21 cellular contexts compared by ENCODE assay signal in genomic region chr5:151121652-151122051, GRCh38. TPM values are rescaled to one million over a fixed set of nuclear protein-coding genes. Genes with fewer than 3 reads are reported as not detected.
DNase-seq lines count a peak whose midpoint lies in the region; ATAC-seq and TF ChIP-seq lines count a peak whose summit lies in the region.
"Had no signal": no experiment of that assay in that cellular context is flagged by ENCODE, and none has a peak within 500 bp of the region (broad histone marks: within the 10 kb centered on the region; RNA-seq: fewer than 3 reads in every experiment).

No MANE protein-coding gene starts in this region.

- WGBS in heart right ventricle, 2 donors: 72 to 91% methylated on average over 5 of the region's 5 CpGs

- peaks cover 45% of the 10 kb centered on the region for H3K36me3 Mint-ChIP-seq in activated naive CD8-positive, alpha-beta T cell treated with anti-CD3 and anti-CD28 coated beads for 36 hours
- H3K36me3 Mint-ChIP-seq in naive thymus-derived CD4-positive, alpha-beta T cell: peaks cover 16 to 62% (median 40%) of the 10 kb centered on the region in 5 donors

- H3K4me1 ChIP-seq in heart right ventricle (peaks cover 9 to 33% (median 16%) of the 10 kb centered on the region in 9 donors), subcutaneous abdominal adipose tissue (ENCODE audit: control insufficient read depth in 5 of 5, insufficient read depth in 5 of 5, low read length in 5 of 5) (peaks cover 0 to 11% (median 4%) of the 10 kb centered on the region in 5 donors)
- peaks cover 0 to 20% of the 10 kb centered on the region in 2 donors for H3K4me1 ChIP-seq in naive thymus-derived CD4-positive, alpha-beta T cell (ENCODE audit: control insufficient read depth in 2 of 2, insufficient read depth in 2 of 2, low read length in 2 of 2)

- H3K27ac Mint-ChIP-seq in activated naive CD8-positive, alpha-beta T cell treated with anti-CD3 and anti-CD28 coated beads for 36 hours: peak overlapping the region; percentile 62
- peak overlapping the region; percentile 9 to 90 (median 79) for H3K27ac Mint-ChIP-seq in naive thymus-derived CD4-positive, alpha-beta T cell
- H3K27ac Mint-ChIP-seq: GM23338 had no signal

- H3K36me3 ChIP-seq in heart right ventricle: peaks cover 0 to 100% (median 62%) of the 10 kb centered on the region in 9 donors
- peaks cover 52 to 93% (median 81%) of the 10 kb centered on the region in 3 experiments for H3K36me3 ChIP-seq in naive thymus-derived CD4-positive, alpha-beta T cell (ENCODE audit: control insufficient read depth in 2 of 3, insufficient read depth in 3 of 3, low read length in 3 of 3)
- H3K36me3 ChIP-seq in subcutaneous abdominal adipose tissue (ENCODE audit: control insufficient read depth in 5 of 5, insufficient read depth in 5 of 5, low read length in 5 of 5): peaks cover 20 to 100% (median 87%) of the 10 kb centered on the region in 5 donors

- CTCF ChIA-PET in naive thymus-derived CD4-positive, alpha-beta T cell (lab: Charles Lee): interaction anchor here (0.6 to 13.8 kb wide), 4 partner anchors 45 to 551 kb away, joined by 3 to 403 read pairs (median 4); no protein-coding TSS in a partner anchor

- intact Hi-C loops in left cardiac atrium (cut with DNase I): no loop called here
- intact Hi-C loops in heart right ventricle (cut with DNase I): no loop called here
- intact Hi-C loops in naive thymus-derived CD4-positive, alpha-beta T cell (cut with micrococcal nuclease): no loop called here

- H3K27me3 ChIP-seq in heart right ventricle (no peaks in the 10 kb centered on the region), subcutaneous abdominal adipose tissue (ENCODE audit: control insufficient read depth in 5 of 5, insufficient read depth in 4 of 5, low read length in 5 of 5) (no peaks in the 10 kb centered on the region)
- no peaks in the 10 kb centered on the region for H3K27me3 ChIP-seq in naive thymus-derived CD4-positive, alpha-beta T cell (ENCODE audit: control insufficient read depth in 2 of 2, insufficient read depth in 2 of 2, low read length in 2 of 2)
- H3K27me3 ChIP-seq: right atrium auricular region had no signal

- TF ChIP-seq CTCF in heart right ventricle (IDR thresholded peaks at IDR 0.05): no peak

- DNase-seq in left cardiac atrium: peak; percentile 10
- DNase-seq in heart right ventricle: no peak
- no peak for DNase-seq in activated naive CD8-positive, alpha-beta T cell treated with anti-CD3 and anti-CD28 coated beads for 36 hours
- no peak for DNase-seq in naive thymus-derived CD4-positive, alpha-beta T cell
- no peak for DNase-seq in HCEC 1CT
- DNase-seq in stimulated activated CD4-positive, alpha-beta T cell treated with anti-CD3 and anti-CD28 coated beads, Interleukin-4, amount 100 ng/mL, for 1 hour: no peak
- no peak for DNase-seq in kidney tubule cell (ENCODE audit: low spot score)
- DNase-seq: activated CD4-positive, alpha-beta T cell treated with anti-CD3 and anti-CD28 coated beads, Interleukin-2, amount 50 U/mL, for 1 hour; cerebellar nuclear complex; DMS 273 treated with DMSO at 0.1 percent for 48 hours; foreskin fibroblast; islet precursor cell; MM.1S; NCI-H1436; NCI-H2171 treated with DMSO at 0.1 percent for 48 hours; NCI-H526 treated with DMSO at 0.1 percent for 48 hours; T-helper 2 cell had no signal

- H3K4me3 ChIP-seq in heart right ventricle: no peak overlapping the region
- H3K4me3 ChIP-seq in naive thymus-derived CD4-positive, alpha-beta T cell (ENCODE audit: low read length): no peak overlapping the region
- no peak overlapping the region for H3K4me3 ChIP-seq in subcutaneous abdominal adipose tissue (ENCODE audit: low read depth in 1 of 5, low read length in 5 of 5)
- H3K4me3 ChIP-seq: GM23338, right atrium auricular region had no signal

- no peaks in the 10 kb centered on the region for H3K27me3 Mint-ChIP-seq in activated naive CD8-positive, alpha-beta T cell treated with anti-CD3 and anti-CD28 coated beads for 36 hours
- H3K27me3 Mint-ChIP-seq in naive thymus-derived CD4-positive, alpha-beta T cell: no peaks in the 10 kb centered on the region

- no peak overlapping the region for H3K9ac ChIP-seq in subcutaneous abdominal adipose tissue (ENCODE audit: low read length in 5 of 5)

- POLR2A ChIA-PET in naive thymus-derived CD4-positive, alpha-beta T cell (lab: Charles Lee): interaction anchor here (1.1 to 31.2 kb wide), 3 partner anchors 34 to 119 kb away, joined by 3 to 760 read pairs (median 3); partner anchors contain the start of gene ANXA6

- no peak overlapping the region for H3K4me3 Mint-ChIP-seq in activated naive CD8-positive, alpha-beta T cell treated with anti-CD3 and anti-CD28 coated beads for 36 hours
- no peak overlapping the region for H3K4me3 Mint-ChIP-seq in naive thymus-derived CD4-positive, alpha-beta T cell
- H3K4me3 Mint-ChIP-seq: CD14-positive monocyte, GM23338 had no signal

- H3K27ac ChIP-seq in heart right ventricle (no peak overlapping the region), subcutaneous abdominal adipose tissue (ENCODE audit: low read depth, low read length) (peak overlapping the region; percentile 44)
- peak overlapping the region; percentile 26 for H3K27ac ChIP-seq in naive thymus-derived CD4-positive, alpha-beta T cell (ENCODE audit: low read depth, low read length)
- H3K27ac ChIP-seq: right atrium auricular region had no signal

- ATAC-seq in left cardiac atrium: no peak
- ATAC-seq in heart right ventricle: no peak
- no peak for ATAC-seq in naive thymus-derived CD4-positive, alpha-beta T cell
- ATAC-seq: GM23338 had no signal

- H3K9me3 Mint-ChIP-seq in activated naive CD8-positive, alpha-beta T cell treated with anti-CD3 and anti-CD28 coated beads for 36 hours: no peaks in the 10 kb centered on the region
- H3K9me3 Mint-ChIP-seq in naive thymus-derived CD4-positive, alpha-beta T cell: peaks cover 0 to 1% (median 0%) of the 10 kb centered on the region in 11 donors
- H3K9me3 Mint-ChIP-seq: CD14-positive monocyte, GM23338 had no signal

- no peaks in the 10 kb centered on the region for H3K9me3 ChIP-seq in heart right ventricle
- H3K9me3 ChIP-seq in naive thymus-derived CD4-positive, alpha-beta T cell (ENCODE audit: control insufficient read depth in 2 of 3, low read length in 3 of 3): no peaks in the 10 kb centered on the region
- no peaks in the 10 kb centered on the region for H3K9me3 ChIP-seq in subcutaneous abdominal adipose tissue (ENCODE audit: control insufficient read depth in 5 of 5, low read length in 5 of 5)
- H3K9me3 ChIP-seq: right atrium auricular region had no signal

- H3K4me1 Mint-ChIP-seq in activated naive CD8-positive, alpha-beta T cell treated with anti-CD3 and anti-CD28 coated beads for 36 hours: peaks cover 40% of the 10 kb centered on the region
- H3K4me1 Mint-ChIP-seq in naive thymus-derived CD4-positive, alpha-beta T cell: peaks cover 20 to 36% (median 28%) of the 10 kb centered on the region in 7 donors

RNA-seq across cellular contexts. Expression of gene ANXA6, which starts 35.9 kb away (rescaled TPM):
- total RNA-seq in left cardiac atrium (100 to 1,000 TPM; 218 to 220 TPM), heart right ventricle (100 to 1,000 TPM; 182 to 275 (median 219) TPM)
- 100 to 1,000 TPM; 137 to 162 TPM for polyA plus RNA-seq in heart right ventricle
- total RNA-seq in activated naive CD8-positive, alpha-beta T cell treated with anti-CD3 and anti-CD28 coated beads for 36 hours: 100 to 1,000 TPM; 407 to 417 TPM
- total RNA-seq in naive thymus-derived CD4-positive, alpha-beta T cell: 100 to 1,000 TPM; 212 to 512 (median 272) TPM
- 100 to 1,000 TPM; 272 to 295 TPM for polyA plus RNA-seq in naive thymus-derived CD4-positive, alpha-beta T cell

RNA-seq across cellular contexts. Expression of gene TNIP1, which starts 40.8 kb away (rescaled TPM):
- total RNA-seq in left cardiac atrium (100 to 1,000 TPM in 1 of 2 donors, 10 to 100 TPM in 1; 80.4 to 101 TPM), heart right ventricle (100 to 1,000 TPM; 113 to 130 (median 125) TPM)
- polyA plus RNA-seq in heart right ventricle: 10 to 100 TPM; 63.8 to 78.1 TPM
- total RNA-seq in activated naive CD8-positive, alpha-beta T cell treated with anti-CD3 and anti-CD28 coated beads for 36 hours: 100 to 1,000 TPM; 185 to 189 TPM
- 100 to 1,000 TPM; 124 to 234 (median 131) TPM for total RNA-seq in naive thymus-derived CD4-positive, alpha-beta T cell
- 10 to 100 TPM; 28.9 to 45.2 TPM for polyA plus RNA-seq in naive thymus-derived CD4-positive, alpha-beta T cell

Comparison
In these comparisons a context has a peak if more than half of its experiments do, and no peak if none do; other contexts are left out.
1. H3K27ac ChIP-seq: peak in naive thymus-derived CD4-positive, alpha-beta T cell (single experiment) and subcutaneous abdominal adipose tissue (single experiment); none in heart right ventricle (0 of 10).